ENCODE assay signal across 8 cellular contexts in the genomic region with DNA sequence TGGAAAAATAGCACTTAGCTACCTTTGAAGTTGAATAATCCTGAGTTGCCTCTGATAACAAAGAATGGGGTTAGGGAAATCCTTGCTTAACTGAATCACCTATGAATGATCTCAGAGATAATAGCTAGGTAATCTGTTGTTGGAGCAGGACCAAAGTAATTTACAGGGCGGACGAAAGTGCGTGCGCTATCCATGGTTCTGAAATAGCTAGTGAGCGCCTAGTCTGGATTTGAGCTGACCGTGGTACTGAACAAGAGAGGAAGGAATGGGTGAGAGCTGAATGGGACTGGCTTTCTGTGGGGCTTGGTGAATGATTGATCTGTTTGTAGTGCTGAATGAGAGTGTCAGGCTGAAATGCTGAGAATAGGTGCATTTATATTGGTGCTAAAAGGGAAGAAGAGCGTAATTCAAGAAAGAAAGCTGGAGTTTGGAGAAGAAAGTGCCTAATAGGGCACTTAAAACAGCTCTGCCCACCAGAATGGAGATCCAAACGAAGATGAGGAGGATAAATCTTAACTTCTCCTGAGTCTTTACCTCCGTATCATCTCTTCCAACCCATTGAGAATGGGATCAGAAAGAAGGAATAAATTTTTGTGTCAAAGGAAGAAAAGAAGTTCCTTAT.
DNase-seq lines count a peak whose midpoint lies in the region; ATAC-seq lines count a peak whose summit lies in the region.

No MANE protein-coding gene starts in this region.

- no peak for ATAC-seq in HG03439 (IDR thresholded peaks at IDR 0.05; ENCODE audit: unreplicated experiment)
- no peak for ATAC-seq in HG03378 (IDR thresholded peaks at IDR 0.05; ENCODE audit: unreplicated experiment)
- ATAC-seq in GM21576 (IDR thresholded peaks at IDR 0.05; ENCODE audit: unreplicated experiment): no peak

- DNase-seq in GM03348 (ENCODE audit: low spot score) (peak; percentile 52), HuH-7 (ENCODE audit: low spot score) (peak; percentile 50), hepatic stellate cell (ENCODE audit: low spot score) (peak; percentile 33)
- DNase-seq in activated CD4-positive, alpha-beta T cell treated with anti-CD3 and anti-CD28 coated beads, Interleukin-2, amount 50 U/mL, for 1 hour: peak; percentile 2
- peak; percentile 15 to 17 for DNase-seq in stimulated activated CD8-positive, alpha-beta memory T cell treated with anti-CD3 and anti-CD28 coated beads, Interleukin-2, amount 100 ng/mL, for 48 hours (ENCODE audit: low read depth in 2 of 2)

Comparison
In these comparisons a context has a peak if more than half of its experiments do, and no peak if none do; other contexts are left out.
1. DNase-seq: peak in every context shown above with its lines; median percentile 52 in GM03348; 50 in HuH-7; 33 in hepatic stellate cell; 16 in stimulated activated CD8-positive, alpha-beta memory T cell treated with anti-CD3 and anti-CD28 coated beads, Interleukin-2, amount 100 ng/mL, for 48 hours; 2 in activated CD4-positive, alpha-beta T cell treated with anti-CD3 and anti-CD28 coated beads, Interleukin-2, amount 50 U/mL, for 1 hour.